1 cellular context compared by ENCODE assay signal in genomic region chr16:80466024-80466986, GRCh38.
TF ChIP-seq lines count a peak whose summit lies in the region.

No MANE protein-coding gene starts in this region.

TF ChIP-seq in HepG2, 621 proteins besides CTCF, POLR2A, EP300 and RAD21 (continued from another document and continues in another):
- TF ChIP-seq ZNF432 (CRISPR knock-in tag; IDR thresholded peaks at IDR 0.05; ENCODE audit: borderline replicate concordance) (no peak), PRDM10 (CRISPR knock-in tag; IDR thresholded peaks at IDR 0.05; ENCODE audit: low read depth) (no peak), HMG20A (CRISPR knock-in tag; IDR thresholded peaks at IDR 0.05; ENCODE audit: borderline replicate concordance) (no peak), TAF1 (CRISPR knock-in tag; IDR thresholded peaks at IDR 0.05) (no peak), NCOR1 (IDR thresholded peaks at IDR 0.05; ENCODE audit: borderline replicate concordance, low read length) (no peak), ZNF569 (CRISPR knock-in tag; IDR thresholded peaks at IDR 0.05; ENCODE audit: borderline replicate concordance) (no peak), PAWR (CRISPR knock-in tag; IDR thresholded peaks at IDR 0.05; ENCODE audit: borderline replicate concordance) (peak; percentile 40; the same call in 1 of the 2 replicates), FOXO1 (CRISPR knock-in tag; IDR thresholded peaks at IDR 0.05) (no peak), ZNF839 (CRISPR knock-in tag; IDR thresholded peaks at IDR 0.05; ENCODE audit: borderline replicate concordance) (no peak), ZNF644 (CRISPR knock-in tag; IDR thresholded peaks at IDR 0.05; ENCODE audit: low read depth) (0 out of 2 replicates have a peak, but pooled peaks have one; percentile 23), NR3C1 (CRISPR knock-in tag; IDR thresholded peaks at IDR 0.05) (no peak), ZSCAN31 (CRISPR knock-in tag; IDR thresholded peaks at IDR 0.05; ENCODE audit: low read depth) (no peak), ZNF317 (CRISPR knock-in tag; IDR thresholded peaks at IDR 0.05) (0 out of 2 replicates have a peak, but pooled peaks have one; percentile 50), MATR3 (CRISPR knock-in tag; IDR thresholded peaks at IDR 0.05) (no peak), KLF13 (CRISPR knock-in tag; IDR thresholded peaks at IDR 0.05) (no peak), ZNF232 (CRISPR knock-in tag; IDR thresholded peaks at IDR 0.05; ENCODE audit: borderline replicate concordance) (no peak), TEAD3 (CRISPR knock-in tag; optimal IDR thresholded peaks at IDR 0.05; ENCODE audit: borderline replicate concordance) (peak; percentile 55), SSRP1 (CRISPR knock-in tag; IDR thresholded peaks at IDR 0.05) (no peak), ZNF747 (CRISPR knock-in tag; IDR thresholded peaks at IDR 0.05; ENCODE audit: borderline replicate concordance) (no peak), YY1 (IDR thresholded peaks at IDR 0.05; ENCODE audit: insufficient read depth, insufficient replicate concordance, low read depth, low read length) (no peak), PTBP1 (IDR thresholded peaks at IDR 0.05; ENCODE audit: low read depth, low read length, poor library complexity, severe bottlenecking) (no peak), SP4 (CRISPR knock-in tag; IDR thresholded peaks at IDR 0.05) (no peak), ATF4 (CRISPR knock-in tag; IDR thresholded peaks at IDR 0.05) (no peak), ARID4A (CRISPR knock-in tag; IDR thresholded peaks at IDR 0.05; ENCODE audit: borderline replicate concordance) (no peak), TMF1 (CRISPR knock-in tag; IDR thresholded peaks at IDR 0.05; ENCODE audit: low read depth) (no peak), ISX (CRISPR knock-in tag; conservative IDR thresholded peaks at IDR 0.05) (no peak), MZF1 (CRISPR knock-in tag; IDR thresholded peaks at IDR 0.05; ENCODE audit: borderline replicate concordance) (no peak), ZNF281 (CRISPR knock-in tag; IDR thresholded peaks at IDR 0.05; ENCODE audit: borderline replicate concordance) (no peak; the same call in 1 of the 2 replicates), FLYWCH1 (CRISPR knock-in tag; IDR thresholded peaks at IDR 0.05) (no peak), KMT2A (CRISPR knock-in tag; IDR thresholded peaks at IDR 0.05) (no peak), REL (CRISPR knock-in tag; conservative IDR thresholded peaks at IDR 0.05) (no peak), ARNT2 (CRISPR knock-in tag; IDR thresholded peaks at IDR 0.05; ENCODE audit: low read depth) (no peak), BRCA1 (CRISPR knock-in tag; IDR thresholded peaks at IDR 0.05) (0 out of 2 replicates have a peak, but pooled peaks have one; percentile 65), ZNF720 (CRISPR knock-in tag; IDR thresholded peaks at IDR 0.05) (no peak), HNRNPLL (IDR thresholded peaks at IDR 0.05; ENCODE audit: low read depth, low read length, poor library complexity, severe bottlenecking) (no peak)
- TF ChIP-seq, protein P1, sequence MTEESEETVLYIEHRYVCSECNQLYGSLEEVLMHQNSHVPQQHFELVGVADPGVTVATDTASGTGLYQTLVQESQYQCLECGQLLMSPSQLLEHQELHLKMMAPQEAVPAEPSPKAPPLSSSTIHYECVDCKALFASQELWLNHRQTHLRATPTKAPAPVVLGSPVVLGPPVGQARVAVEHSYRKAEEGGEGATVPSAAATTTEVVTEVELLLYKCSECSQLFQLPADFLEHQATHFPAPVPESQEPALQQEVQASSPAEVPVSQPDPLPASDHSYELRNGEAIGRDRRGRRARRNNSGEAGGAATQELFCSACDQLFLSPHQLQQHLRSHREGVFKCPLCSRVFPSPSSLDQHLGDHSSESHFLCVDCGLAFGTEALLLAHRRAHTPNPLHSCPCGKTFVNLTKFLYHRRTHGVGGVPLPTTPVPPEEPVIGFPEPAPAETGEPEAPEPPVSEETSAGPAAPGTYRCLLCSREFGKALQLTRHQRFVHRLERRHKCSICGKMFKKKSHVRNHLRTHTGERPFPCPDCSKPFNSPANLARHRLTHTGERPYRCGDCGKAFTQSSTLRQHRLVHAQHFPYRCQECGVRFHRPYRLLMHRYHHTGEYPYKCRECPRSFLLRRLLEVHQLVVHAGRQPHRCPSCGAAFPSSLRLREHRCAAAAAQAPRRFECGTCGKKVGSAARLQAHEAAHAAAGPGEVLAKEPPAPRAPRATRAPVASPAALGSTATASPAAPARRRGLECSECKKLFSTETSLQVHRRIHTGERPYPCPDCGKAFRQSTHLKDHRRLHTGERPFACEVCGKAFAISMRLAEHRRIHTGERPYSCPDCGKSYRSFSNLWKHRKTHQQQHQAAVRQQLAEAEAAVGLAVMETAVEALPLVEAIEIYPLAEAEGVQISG (CRISPR knock-in tag; IDR thresholded peaks at IDR 0.05) = peak; percentile 73
- TF ChIP-seq, protein P2, sequence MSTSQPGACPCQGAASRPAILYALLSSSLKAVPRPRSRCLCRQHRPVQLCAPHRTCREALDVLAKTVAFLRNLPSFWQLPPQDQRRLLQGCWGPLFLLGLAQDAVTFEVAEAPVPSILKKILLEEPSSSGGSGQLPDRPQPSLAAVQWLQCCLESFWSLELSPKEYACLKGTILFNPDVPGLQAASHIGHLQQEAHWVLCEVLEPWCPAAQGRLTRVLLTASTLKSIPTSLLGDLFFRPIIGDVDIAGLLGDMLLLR (CRISPR knock-in tag; IDR thresholded peaks at IDR 0.05) = 0 out of 2 replicates have a peak, but pooled peaks have one; percentile 39
- TF ChIP-seq, protein P3, sequence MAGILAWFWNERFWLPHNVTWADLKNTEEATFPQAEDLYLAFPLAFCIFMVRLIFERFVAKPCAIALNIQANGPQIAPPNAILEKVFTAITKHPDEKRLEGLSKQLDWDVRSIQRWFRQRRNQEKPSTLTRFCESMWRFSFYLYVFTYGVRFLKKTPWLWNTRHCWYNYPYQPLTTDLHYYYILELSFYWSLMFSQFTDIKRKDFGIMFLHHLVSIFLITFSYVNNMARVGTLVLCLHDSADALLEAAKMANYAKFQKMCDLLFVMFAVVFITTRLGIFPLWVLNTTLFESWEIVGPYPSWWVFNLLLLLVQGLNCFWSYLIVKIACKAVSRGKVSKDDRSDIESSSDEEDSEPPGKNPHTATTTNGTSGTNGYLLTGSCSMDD (CRISPR knock-in tag; IDR thresholded peaks at IDR 0.05) = no peak
- TF ChIP-seq, protein P4, sequence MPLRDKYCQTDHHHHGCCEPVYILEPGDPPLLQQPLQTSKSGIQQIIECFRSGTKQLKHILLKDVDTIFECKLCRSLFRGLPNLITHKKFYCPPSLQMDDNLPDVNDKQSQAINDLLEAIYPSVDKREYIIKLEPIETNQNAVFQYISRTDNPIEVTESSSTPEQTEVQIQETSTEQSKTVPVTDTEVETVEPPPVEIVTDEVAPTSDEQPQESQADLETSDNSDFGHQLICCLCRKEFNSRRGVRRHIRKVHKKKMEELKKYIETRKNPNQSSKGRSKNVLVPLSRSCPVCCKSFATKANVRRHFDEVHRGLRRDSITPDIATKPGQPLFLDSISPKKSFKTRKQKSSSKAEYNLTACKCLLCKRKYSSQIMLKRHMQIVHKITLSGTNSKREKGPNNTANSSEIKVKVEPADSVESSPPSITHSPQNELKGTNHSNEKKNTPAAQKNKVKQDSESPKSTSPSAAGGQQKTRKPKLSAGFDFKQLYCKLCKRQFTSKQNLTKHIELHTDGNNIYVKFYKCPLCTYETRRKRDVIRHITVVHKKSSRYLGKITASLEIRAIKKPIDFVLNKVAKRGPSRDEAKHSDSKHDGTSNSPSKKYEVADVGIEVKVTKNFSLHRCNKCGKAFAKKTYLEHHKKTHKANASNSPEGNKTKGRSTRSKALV (CRISPR knock-in tag; IDR thresholded peaks at IDR 0.05) = peak; percentile 75; the same call in 1 of the 2 replicates
- TF ChIP-seq, protein P5, sequence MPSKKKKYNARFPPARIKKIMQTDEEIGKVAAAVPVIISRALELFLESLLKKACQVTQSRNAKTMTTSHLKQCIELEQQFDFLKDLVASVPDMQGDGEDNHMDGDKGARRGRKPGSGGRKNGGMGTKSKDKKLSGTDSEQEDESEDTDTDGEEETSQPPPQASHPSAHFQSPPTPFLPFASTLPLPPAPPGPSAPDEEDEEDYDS (CRISPR knock-in tag; IDR thresholded peaks at IDR 0.05) = no peak
- TF ChIP-seq, protein P6, sequence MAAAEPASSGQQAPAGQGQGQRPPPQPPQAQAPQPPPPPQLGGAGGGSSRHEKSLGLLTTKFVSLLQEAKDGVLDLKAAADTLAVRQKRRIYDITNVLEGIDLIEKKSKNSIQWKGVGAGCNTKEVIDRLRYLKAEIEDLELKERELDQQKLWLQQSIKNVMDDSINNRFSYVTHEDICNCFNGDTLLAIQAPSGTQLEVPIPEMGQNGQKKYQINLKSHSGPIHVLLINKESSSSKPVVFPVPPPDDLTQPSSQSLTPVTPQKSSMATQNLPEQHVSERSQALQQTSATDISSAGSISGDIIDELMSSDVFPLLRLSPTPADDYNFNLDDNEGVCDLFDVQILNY (CRISPR knock-in tag; conservative IDR thresholded peaks at IDR 0.05) = no peak
- TF ChIP-seq, protein P7, sequence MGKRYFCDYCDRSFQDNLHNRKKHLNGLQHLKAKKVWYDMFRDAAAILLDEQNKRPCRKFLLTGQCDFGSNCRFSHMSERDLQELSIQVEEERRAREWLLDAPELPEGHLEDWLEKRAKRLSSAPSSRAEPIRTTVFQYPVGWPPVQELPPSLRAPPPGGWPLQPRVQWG (CRISPR knock-in tag; IDR thresholded peaks at IDR 0.05; ENCODE audit: borderline replicate concordance, low read depth) = no peak
